ENCODE assay signal across 17 cellular contexts in the genomic region with DNA sequence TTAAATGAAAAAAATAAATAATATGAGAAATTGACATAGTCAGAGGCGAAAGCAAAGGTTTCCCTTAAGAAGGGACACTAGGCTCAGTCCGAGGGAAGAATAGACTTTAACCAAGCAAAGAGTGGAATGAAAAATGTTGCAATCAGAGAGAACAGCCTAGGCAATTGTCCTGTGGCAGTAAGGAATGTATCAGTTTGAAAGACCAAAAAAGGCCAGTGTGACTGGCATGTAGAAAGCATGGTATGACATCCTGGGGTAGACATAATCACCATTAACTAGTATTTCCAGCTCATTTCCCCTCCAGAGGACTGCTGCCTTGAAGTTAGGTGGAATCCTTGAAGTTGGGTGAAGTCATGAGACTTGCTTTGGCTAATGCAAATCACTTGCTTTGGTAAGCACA. TPM values are rescaled to one million over a fixed set of nuclear protein-coding genes. Genes with fewer than 3 reads are reported as not detected.
DNase-seq lines count a peak whose midpoint lies in the region; ATAC-seq and TF ChIP-seq lines count a peak whose summit lies in the region.
"Had no signal": no experiment of that assay in that cellular context is flagged by ENCODE, and none has a peak within 500 bp of the region (broad histone marks: within the 10 kb centered on the region; RNA-seq: fewer than 3 reads in every experiment).

No MANE protein-coding gene starts in this region.

- no peak overlapping the region for H2AFZ ChIP-seq in OCI-LY3 (ENCODE audit: low read depth, low read length)
- H2AFZ ChIP-seq: PC-9 had no signal

- 91% methylated on average over 2 of the region's 2 CpGs for WGBS in right cardiac atrium

- H3K36me3 ChIP-seq in HEK293 (ENCODE audit: control insufficient read depth in 2 of 2, insufficient read depth in 1 of 2, low read length in 2 of 2) (no peaks in the 10 kb centered on the region), OCI-LY3 (replicated peaks; ENCODE audit: low read depth, low read length) (no peaks in the 10 kb centered on the region)
- H3K36me3 ChIP-seq: BLaER1, SJCRH30 had no signal

- no peak overlapping the region for H3K9ac ChIP-seq in OCI-LY3 (ENCODE audit: low read length)
- H3K9ac ChIP-seq: BLaER1, KMS-11 had no signal

- TF ChIP-seq CTCF in HEK293 (tag by site-specific recombination; IDR thresholded peaks at IDR 0.05), result no peak
- TF ChIP-seq CTCF in OCI-LY3 (IDR thresholded peaks at IDR 0.05; ENCODE audit: low read depth, low read length), result no peak

- ATAC-seq in right cardiac atrium, result no peak

- H3K9me3 ChIP-seq in HEK293 (ENCODE audit: control insufficient read depth, insufficient read depth, low read depth, low read length) (no peaks in the 10 kb centered on the region), OCI-LY3 (ENCODE audit: insufficient read depth, low read length) (no peaks in the 10 kb centered on the region), right cardiac atrium (ENCODE audit: control insufficient read depth, low read length) (no peaks in the 10 kb centered on the region)
- H3K9me3 ChIP-seq: SJCRH30 had no signal

- no peaks in the 10 kb centered on the region for H3K27me3 ChIP-seq in OCI-LY3 (ENCODE audit: low read depth, low read length)
- H3K27me3 ChIP-seq in right cardiac atrium (ENCODE audit: control insufficient read depth, insufficient read depth), result no peaks in the 10 kb centered on the region
- H3K27me3 ChIP-seq: BLaER1, SJCRH30 had no signal

- DNase-seq in foreskin melanocyte, result peak; percentile 47
- DNase-seq in renal cortical epithelial cell (ENCODE audit: low read depth), result peak; percentile 66
- no peak for DNase-seq in right cardiac atrium
- DNase-seq in activated effector memory CD4-positive, alpha-beta T cell treated with anti-CD3 and anti-CD28 coated beads, Interleukin-2, amount 50 U/mL, for 16 hours, result no peak
- DNase-seq in retina, result no peak
- DNase-seq: Calu3; CD4-positive, alpha-beta memory T cell; DMS79; HCEC 1CT; NCI-H1417 treated with DMSO at 0.1 percent for 48 hours; NCI-H187 treated with DMSO at 0.1 percent for 48 hours; PC-9 had no signal

- H3K4me2 ChIP-seq in OCI-LY3 (ENCODE audit: low read length), result 0 out of 2 replicates have a peak overlapping the region, but pooled peaks have one; percentile 7
- H3K4me2 ChIP-seq: BLaER1, KMS-11, PC-9 had no signal

- H3K27ac ChIP-seq in HEK293 (ENCODE audit: extremely low read depth, low read depth, low read length) (no peak overlapping the region), OCI-LY3 (ENCODE audit: low read length) (no peak overlapping the region), right cardiac atrium (ENCODE audit: low read length) (no peak overlapping the region)
- H3K27ac ChIP-seq: BLaER1, KMS-11, PC-9, SJCRH30 had no signal

- no peaks in the 10 kb centered on the region for H3K79me2 ChIP-seq in OCI-LY3 (ENCODE audit: low read length)

- CTCF ChIA-PET in HEK293 (lab: Yijun Ruan, JAX), result interaction anchor here (0.7 kb wide), 1 partner anchor 1174 kb away, joined by 4 read pairs; no protein-coding TSS in a partner anchor

- intact Hi-C loops in right cardiac atrium (cut with DNase I), result loop anchor here in 1 of 4 donors (10.0 kb wide), 1 partner anchor 55 kb away; no protein-coding TSS in a partner anchor

- H4K20me1 ChIP-seq in OCI-LY3 (ENCODE audit: insufficient read depth, low read length), result no peaks in the 10 kb centered on the region
- H4K20me1 ChIP-seq: BLaER1 had no signal

- no peaks in the 10 kb centered on the region for H3K4me1 ChIP-seq in HEK293 (ENCODE audit: control insufficient read depth, insufficient read depth, low read length)
- peaks cover 9% of the 10 kb centered on the region for H3K4me1 ChIP-seq in OCI-LY3 (ENCODE audit: low read length)
- no peaks in the 10 kb centered on the region for H3K4me1 ChIP-seq in right cardiac atrium (ENCODE audit: control insufficient read depth, insufficient read depth, low read length)
- H3K4me1 ChIP-seq: BLaER1, SJCRH30 had no signal

- POLR2A ChIA-PET in HEK293 (lab: Yijun Ruan, JAX), result interaction anchor here (0.6 to 1.8 kb wide), 2 partner anchors 10 to 13 kb away, joined by 5 read pairs; no protein-coding TSS in a partner anchor

- H3K4me3 ChIP-seq in HEK293 (ENCODE audit: low read depth, low read length) (no peak overlapping the region), OCI-LY3 (ENCODE audit: low read length) (no peak overlapping the region), right cardiac atrium (ENCODE audit: low read length) (no peak overlapping the region)
- H3K4me3 ChIP-seq: BLaER1, PC-9, SJCRH30 had no signal

TF ChIP-seq in HEK293, 187 proteins besides CTCF, POLR2A, EP300 and RAD21:
- TF ChIP-seq ZNF623 (tag by site-specific recombination; IDR thresholded peaks at IDR 0.05) (peak; percentile 28; the same call in 1 of the 2 replicates), ZNF398 (tag by site-specific recombination; IDR thresholded peaks at IDR 0.05) (no peak)

RNA-seq across cellular contexts. Expression of gene PIK3CB, which starts 14.8 kb away (rescaled TPM):
- total RNA-seq in renal cortical epithelial cell, result 22.2 and 77.6 TPM in 2 replicates
- total RNA-seq in right cardiac atrium, result 10 to 100 TPM; 31.4 to 33.2 (median 32.5) TPM
- 12.6 TPM for polyA plus RNA-seq in right cardiac atrium

Comparison
In these comparisons a context has a peak if more than half of its experiments do, and no peak if none do; other contexts are left out.
1. DNase-seq: peak in foreskin melanocyte (single experiment) and renal cortical epithelial cell (single experiment); none in right cardiac atrium (0 of 3), activated effector memory CD4-positive, alpha-beta T cell treated with anti-CD3 and anti-CD28 coated beads, Interleukin-2, amount 50 U/mL, for 16 hours (single experiment) and retina (single experiment).